ENCODE assay signal across 8 cellular contexts in the genomic region with DNA sequence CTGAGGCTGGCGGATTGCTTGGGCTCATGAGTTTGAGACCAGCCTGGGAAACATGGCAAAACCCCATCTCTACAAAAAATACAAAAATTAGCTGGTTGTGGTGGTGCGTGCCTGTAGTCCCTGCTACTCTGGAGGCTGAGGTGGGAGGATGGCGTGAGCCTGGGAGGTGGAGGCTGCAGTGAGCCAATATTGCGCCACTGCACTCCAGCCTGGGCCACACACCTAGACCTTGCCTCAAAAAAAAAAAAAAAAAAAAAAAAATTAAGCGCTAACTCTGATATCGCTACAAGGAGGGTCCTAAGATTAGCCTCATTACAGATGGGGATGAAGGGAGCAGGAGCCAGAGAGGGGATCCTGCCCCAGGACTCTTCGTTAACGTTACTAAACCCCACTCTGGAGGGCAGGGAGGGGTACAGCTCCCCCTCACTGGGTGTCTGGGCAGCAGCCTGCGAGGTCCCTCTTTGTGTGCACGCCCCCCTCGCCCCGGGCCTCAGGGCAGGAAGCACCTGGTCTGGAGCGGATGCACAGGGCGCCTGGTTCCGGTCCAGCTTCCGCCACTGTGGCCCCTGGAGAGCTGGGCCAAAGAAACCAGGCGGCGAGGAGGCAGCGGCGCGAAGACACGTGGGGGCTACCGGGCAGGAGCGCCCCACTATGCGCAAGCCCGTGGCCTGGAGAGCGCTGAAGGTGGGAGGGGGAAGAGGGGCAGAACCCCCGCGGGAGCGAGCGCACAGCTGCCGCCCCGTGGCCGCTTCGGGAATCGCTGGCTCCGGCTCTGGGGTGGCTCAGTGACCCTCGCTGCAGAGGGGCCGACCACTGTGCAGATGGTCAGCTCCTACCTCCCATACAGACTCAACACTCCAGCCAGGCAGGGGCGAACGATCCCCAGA. TPM values are rescaled to one million over a fixed set of nuclear protein-coding genes. Genes with fewer than 3 reads are reported as not detected.
A peak's percentile ranks its signal among the peaks of the same experiment; 100 is the strongest.
DNase-seq lines count a peak whose midpoint lies in the region; ATAC-seq, FAIRE-seq and TF ChIP-seq lines count a peak whose summit lies in the region.

No MANE protein-coding gene starts in this region.

- H3K4me1 ChIP-seq in duodenal mucosa (ENCODE audit: control insufficient read depth in 1 of 2, insufficient read depth in 2 of 2, low read length in 2 of 2) (peaks cover 12 to 32% of the 10 kb centered on the region in 2 donors), muscle layer of duodenum (ENCODE audit: control insufficient read depth in 1 of 2, insufficient read depth in 2 of 2, low read length in 2 of 2) (peaks cover 9 to 31% of the 10 kb centered on the region in 2 donors), thyroid gland (peaks cover 0 to 23% of the 10 kb centered on the region in 2 donors)

- WGBS in thyroid gland, 2 donors = 60 to 64% methylated on average over 13 to 22 of the region's 41 CpGs

- peak overlapping the region; percentile 68 for H3K4me3 ChIP-seq in duodenal mucosa (ENCODE audit: low read depth in 1 of 2, low read length in 2 of 2)
- peak overlapping the region; percentile 30 to 46 for H3K4me3 ChIP-seq in muscle layer of duodenum (ENCODE audit: low read depth in 1 of 2, low read length in 2 of 2)
- no peak overlapping the region for H3K4me3 ChIP-seq in thyroid gland (replicated peaks in 1 of 3)

- H3K9ac ChIP-seq in duodenal mucosa (ENCODE audit: low read depth in 1 of 2, low read length in 2 of 2) = peak overlapping the region; percentile 57 to 59

- H3K27me3 ChIP-seq in duodenal mucosa (ENCODE audit: control insufficient read depth in 1 of 2, insufficient read depth in 2 of 2, low read length in 2 of 2) = no peaks in the 10 kb centered on the region
- no peaks in the 10 kb centered on the region for H3K27me3 ChIP-seq in muscle layer of duodenum (ENCODE audit: low read depth, low read length)
- H3K27me3 ChIP-seq in thyroid gland = no peaks in the 10 kb centered on the region

- H3K9me3 ChIP-seq in duodenal mucosa (ENCODE audit: control insufficient read depth in 1 of 2, low read length in 2 of 2) (no peaks in the 10 kb centered on the region), muscle layer of duodenum (ENCODE audit: control insufficient read depth in 1 of 2, low read length in 2 of 2) (no peaks in the 10 kb centered on the region), thyroid gland (no peaks in the 10 kb centered on the region)

- intact Hi-C loops in thyroid gland (cut with DNase I) = no loop called here

- TF ChIP-seq POLR2A in GM12891 (IDR thresholded peaks at IDR 0.05; ENCODE audit: low read depth, low read length) (no peak), thyroid gland (IDR thresholded peaks at IDR 0.05) (no peak)

- DNase-seq in GM12891 (ENCODE audit: insufficient read length, low spot score) (peak; percentile 80), thyroid gland (peak; percentile 43 to 51), A172 (ENCODE audit: low spot score) (no peak), NCI-H345 (lab: John Stamatoyannopoulos, UW) (no peak)
- peak; percentile 63 for DNase-seq in activated CD4-positive, alpha-beta T cell treated with anti-CD3 and anti-CD28 coated beads, Interleukin-2, amount 50 U/mL, for 1 hour

- peaks cover 0 to 10% of the 10 kb centered on the region in 2 donors for H3K36me3 ChIP-seq in duodenal mucosa (ENCODE audit: control insufficient read depth in 1 of 2, insufficient read depth in 2 of 2, low read length in 2 of 2)
- H3K36me3 ChIP-seq in muscle layer of duodenum (ENCODE audit: control insufficient read depth in 1 of 2, insufficient read depth in 2 of 2, low read length in 2 of 2) = peaks cover 0 to 8% of the 10 kb centered on the region in 2 donors
- peaks cover 0 to 6% of the 10 kb centered on the region in 2 donors for H3K36me3 ChIP-seq in thyroid gland

- H3K27ac ChIP-seq in duodenal mucosa (ENCODE audit: low read depth, low read length) (peak overlapping the region; percentile 30), muscle layer of duodenum (ENCODE audit: low read length) (peak overlapping the region; percentile 51), thyroid gland (peak overlapping the region in 1 of 3 donors; percentile 26)

- peak; percentile 46 for ATAC-seq in HG03521 (IDR thresholded peaks at IDR 0.05; ENCODE audit: unreplicated experiment)

- peak; percentile 96 for FAIRE-seq in GM12891 (lab: Jason Lieb, UNC)

- TF ChIP-seq CTCF in thyroid gland (IDR thresholded peaks at IDR 0.05) = peak in 5 of 6 experiments; percentile 44 to 75 (median 50)

TF ChIP-seq in GM12891, 5 proteins besides CTCF, POLR2A, EP300 and RAD21:
- TF ChIP-seq PAX5 (IDR thresholded peaks at IDR 0.05; ENCODE audit: insufficient read depth, low read length, severe bottlenecking) = peak; percentile 30
- peak; percentile 57; the same call in 1 of the 2 replicates for TF ChIP-seq TAF1 (IDR thresholded peaks at IDR 0.05; ENCODE audit: low read depth, low read length)
- peak; percentile 70; the same call in 1 of the 2 replicates for TF ChIP-seq POLR2AphosphoS5 (IDR thresholded peaks at IDR 0.05; ENCODE audit: low read depth, low read length)
- TF ChIP-seq POU2F2 (IDR thresholded peaks at IDR 0.05; ENCODE audit: low read depth, low read length) = peak; percentile 55; the same call in 1 of the 2 replicates
- no peak for TF ChIP-seq SPI1 (IDR thresholded peaks at IDR 0.05; ENCODE audit: low read depth, low read length)
TF ChIP-seq in GM12891: peak in this region for 4.

RNA-seq across cellular contexts. Expression of gene LYL1, which starts 1.5 kb away (rescaled TPM):
- 5.6 TPM for polyA plus RNA-seq in GM12891 (2012; ENCODE audit: low read depth, missing spikeins)
- total RNA-seq in thyroid gland = 10 to 100 TPM in 1 of 4 donors, 1 to 10 TPM in 3; 4.2 to 10.9 (median 7.7) TPM
- not detected in 2 replicates for total RNA-seq in A172 (2014; rRNA removed; shearing (Covaris generic))

RNA-seq across cellular contexts. Expression of gene TRMT1, which starts 12.3 kb away (rescaled TPM):
- 39.2 TPM for polyA plus RNA-seq in GM12891 (2012; ENCODE audit: low read depth, missing spikeins)
- 10 to 100 TPM; 23.9 to 31.3 (median 29.1) TPM for total RNA-seq in thyroid gland
- 46.7 and 49.1 TPM in 2 replicates for total RNA-seq in A172 (2014; rRNA removed; shearing (Covaris generic))

RNA-seq across cellular contexts. Expression of gene NACC1, which starts 13.9 kb away (rescaled TPM):
- polyA plus RNA-seq in GM12891 (2012; ENCODE audit: low read depth, missing spikeins) = 24.0 TPM
- 10 to 100 TPM; 16.9 to 67.7 (median 43.0) TPM for total RNA-seq in thyroid gland
- 85.9 and 101 TPM in 2 replicates for total RNA-seq in A172 (2014; rRNA removed; shearing (Covaris generic))

RNA-seq across cellular contexts. Expression of gene STX10, which starts 46.0 kb away (rescaled TPM):
- 42.4 TPM for polyA plus RNA-seq in GM12891 (2012; ENCODE audit: low read depth, missing spikeins)
- total RNA-seq in thyroid gland = 10 to 100 TPM; 39.2 to 91.9 (median 56.5) TPM
- total RNA-seq in A172 (2014; rRNA removed; shearing (Covaris generic)) = 129 and 147 TPM in 2 replicates

RNA-seq across cellular contexts. Expression of gene IER2, which starts 46.0 kb away (rescaled TPM):
- polyA plus RNA-seq in GM12891 (2012; ENCODE audit: low read depth, missing spikeins) = 61.4 TPM
- total RNA-seq in thyroid gland = 100 to 1,000 TPM in 1 of 4 donors, 10 to 100 TPM in 3; 55.0 to 139 (median 65.9) TPM
- 37.3 and 61.1 TPM in 2 replicates for total RNA-seq in A172 (2014; rRNA removed; shearing (Covaris generic))

Comparison
In these comparisons a context has a peak if more than half of its experiments do, and no peak if none do; other contexts are left out.
1. DNase-seq: peak in GM12891 (single experiment), activated CD4-positive, alpha-beta T cell treated with anti-CD3 and anti-CD28 coated beads, Interleukin-2, amount 50 U/mL, for 1 hour (single experiment) and thyroid gland (2 of 2); none in A172 (single experiment) and NCI-H345 (single experiment).
2. H3K4me3 ChIP-seq: peak in duodenal mucosa (2 of 2) and muscle layer of duodenum (2 of 2); none in thyroid gland (0 of 3).